ENCODE assay signal across 19 cellular contexts in genomic region chr5:163447875-163448274, GRCh38.
"Had no signal": no experiment of that assay in that cellular context is flagged by ENCODE, and none has a peak within 500 bp of the region (broad histone marks: within the 10 kb centered on the region; RNA-seq: fewer than 3 reads in every experiment).

No MANE protein-coding gene starts in this region.

- H3K27me3 Mint-ChIP-seq: activated B cell treated with CpG ODN at 0.5 μM for 24 hours; activated CD4-positive, alpha-beta memory T cell treated with anti-CD3 and anti-CD28 coated beads, Interleukin-2, amount 10 ng/mL, durations not matched to agents 7 days and 5 days; activated CD4-positive, alpha-beta T cell treated with anti-CD3 and anti-CD28 coated beads, Interleukin-2, amount 10 ng/mL, durations not matched to agents 7 days and 5 days; activated naive CD4-positive, alpha-beta T cell treated with anti-CD3 and anti-CD28 coated beads, Interleukin-2, amount 50 U/mL, for 24 hours had no signal

- H3K4me3 Mint-ChIP-seq: activated B cell treated with CpG ODN at 0.5 μM for 24 hours; activated CD4-positive, alpha-beta memory T cell treated with anti-CD3 and anti-CD28 coated beads, Interleukin-2, amount 10 ng/mL, durations not matched to agents 7 days and 5 days; activated CD4-positive, alpha-beta T cell treated with anti-CD3 and anti-CD28 coated beads, Interleukin-2, amount 10 ng/mL, durations not matched to agents 7 days and 5 days; activated naive CD4-positive, alpha-beta T cell treated with anti-CD3 and anti-CD28 coated beads, Interleukin-2, amount 50 U/mL, for 24 hours had no signal

- H3K27ac Mint-ChIP-seq: activated B cell treated with CpG ODN at 0.5 μM for 24 hours; activated CD4-positive, alpha-beta memory T cell treated with anti-CD3 and anti-CD28 coated beads, Interleukin-2, amount 10 ng/mL, durations not matched to agents 7 days and 5 days; activated CD4-positive, alpha-beta T cell treated with anti-CD3 and anti-CD28 coated beads, Interleukin-2, amount 10 ng/mL, durations not matched to agents 7 days and 5 days; activated naive CD4-positive, alpha-beta T cell treated with anti-CD3 and anti-CD28 coated beads, Interleukin-2, amount 50 U/mL, for 24 hours had no signal

- H3K4me1 Mint-ChIP-seq: activated B cell treated with CpG ODN at 0.5 μM for 24 hours had no signal

- DNase-seq: activated B cell treated with CpG ODN at 0.5 μM for 24 hours; activated CD4-positive, alpha-beta memory T cell treated with anti-CD3 and anti-CD28 coated beads, Interleukin-2, amount 10 ng/mL, durations not matched to agents 7 days and 5 days; activated CD4-positive, alpha-beta T cell treated with anti-CD3 and anti-CD28 coated beads for 1 hour; activated CD4-positive, alpha-beta T cell treated with anti-CD3 and anti-CD28 coated beads, Interleukin-2, amount 10 ng/mL, durations not matched to agents 7 days and 5 days; brain microvascular endothelial cell; Kasumi-1; NCI-H1105 treated with DMSO at 0.1 percent for 48 hours; NCI-H1436 treated with DMSO at 0.1 percent for 48 hours; NCI-H187; NCI-H2081; NCI-H446; NCI-H524; Peyer's patch; Right ventricle myocardium superior; SJCRH30; SK-N-SH; SW 1271; T1000 had no signal

- H3K9me3 Mint-ChIP-seq: activated B cell treated with CpG ODN at 0.5 μM for 24 hours; activated CD4-positive, alpha-beta memory T cell treated with anti-CD3 and anti-CD28 coated beads, Interleukin-2, amount 10 ng/mL, durations not matched to agents 7 days and 5 days; activated CD4-positive, alpha-beta T cell treated with anti-CD3 and anti-CD28 coated beads, Interleukin-2, amount 10 ng/mL, durations not matched to agents 7 days and 5 days; activated naive CD4-positive, alpha-beta T cell treated with anti-CD3 and anti-CD28 coated beads, Interleukin-2, amount 50 U/mL, for 24 hours had no signal
